ENCODE assay signal across 15 cellular contexts in the genomic region with DNA sequence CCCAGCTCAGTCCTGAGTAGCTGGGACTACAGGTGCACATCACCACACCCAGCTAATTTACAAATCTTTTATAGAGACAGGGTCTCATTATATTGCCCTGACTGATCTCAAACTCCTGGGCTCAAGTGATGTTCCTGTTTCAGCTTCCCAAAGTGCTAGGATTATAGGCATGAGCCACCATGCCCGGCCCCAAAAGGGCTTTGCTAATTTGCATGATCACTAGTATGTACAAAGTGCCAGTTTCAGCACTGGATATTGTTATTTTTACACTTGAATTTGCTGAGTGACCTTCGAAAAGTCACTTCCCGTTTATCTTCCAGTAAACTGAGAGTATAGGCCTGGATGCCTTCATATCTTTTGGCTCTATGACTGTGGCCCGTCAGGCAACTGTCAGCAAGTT.
"Had no signal": no experiment of that assay in that cellular context is flagged by ENCODE, and none has a peak within 500 bp of the region (broad histone marks: within the 10 kb centered on the region; RNA-seq: fewer than 3 reads in every experiment).

No MANE protein-coding gene starts in this region.

- H3K9me3 Mint-ChIP-seq: naive thymus-derived CD8-positive, alpha-beta T cell had no signal

- H3K4me3 Mint-ChIP-seq: naive thymus-derived CD8-positive, alpha-beta T cell had no signal

- H3K4me3 ChIP-seq: coronary artery, dorsolateral prefrontal cortex, heart left ventricle, mucosa of descending colon, smooth muscle cell had no signal

- DNase-seq: effector CD8-positive, alpha-beta T cell; hippocampal formation; naive thymus-derived CD8-positive, alpha-beta T cell; stimulated activated CD4-positive, alpha-beta T cell treated with anti-CD3 and anti-CD28 coated beads, Interleukin-2, amount 100 ng/mL, for 48 hours; stimulated activated naive CD4-positive, alpha-beta T cell treated with Interleukin-2 at 50 U/mL for 16 hours; trophoblast cell had no signal

- FAIRE-seq: endometrium, frontal cortex had no signal

- H3K27ac ChIP-seq: coronary artery, dorsolateral prefrontal cortex, neutrophil had no signal

- H3K27me3 Mint-ChIP-seq: naive thymus-derived CD8-positive, alpha-beta T cell had no signal

- ATAC-seq: esophagus mucosa; heart left ventricle; mucosa of descending colon; naive thymus-derived CD8-positive, alpha-beta T cell had no signal

- H3K9me3 ChIP-seq: heart left ventricle, mucosa of descending colon, neutrophil had no signal

- H3K27me3 ChIP-seq: dorsolateral prefrontal cortex, heart left ventricle, neutrophil had no signal

- H3K36me3 ChIP-seq: neutrophil had no signal
